In genomic region chr1:8004113-8004802, GRCh38 we compare ENCODE assay signal across 9 cellular contexts. TPM values are rescaled to one million over a fixed set of nuclear protein-coding genes. Genes with fewer than 3 reads are reported as not detected.
DNase-seq lines count a peak whose midpoint lies in the region; ATAC-seq and TF ChIP-seq lines count a peak whose summit lies in the region.
"Had no signal": no experiment of that assay in that cellular context is flagged by ENCODE, and none has a peak within 500 bp of the region (broad histone marks: within the 10 kb centered on the region; RNA-seq: fewer than 3 reads in every experiment).

No MANE protein-coding gene starts in this region.

- H3F3A ChIP-seq in smooth muscle cell (ENCODE audit: low read depth), result peaks cover 42% of the 10 kb centered on the region

- H3K9me3 ChIP-seq in HUES48 (ENCODE audit: control insufficient read depth, insufficient read depth, low read length) (no peaks in the 10 kb centered on the region), body of pancreas (no peaks in the 10 kb centered on the region), smooth muscle cell (replicated peaks; ENCODE audit: low read depth) (no peaks in the 10 kb centered on the region)

- no peak overlapping the region for H3K9ac ChIP-seq in HUES48 (ENCODE audit: low read depth, low read length)
- H3K9ac ChIP-seq in smooth muscle cell (ENCODE audit: low read depth), result peak overlapping the region; percentile 56

- no peaks in the 10 kb centered on the region for H3K9me3 Mint-ChIP-seq in immature natural killer cell

- H3K27ac ChIP-seq in HUES48 (ENCODE audit: low read depth, low read length) (peak overlapping the region; percentile 80), body of pancreas (peak overlapping the region; percentile 47 to 78 (median 71)), smooth muscle cell (ENCODE audit: low read depth) (peak overlapping the region; percentile 92)

- 61 to 66% methylated on average over 17 to 18 of the region's 18 CpGs for WGBS in body of pancreas, 2 donors
- WGBS in smooth muscle cell (ENCODE audit: low lambda C conversion rate), result 42% methylated on average over 18 of the region's 18 CpGs

- peaks cover 24% of the 10 kb centered on the region for H3K4me1 ChIP-seq in HUES48 (ENCODE audit: control insufficient read depth, insufficient read depth, low read length)
- H3K4me1 ChIP-seq in body of pancreas, result peaks cover 27% of the 10 kb centered on the region
- H3K4me1 ChIP-seq in smooth muscle cell (ENCODE audit: low read depth), result no peaks in the 10 kb centered on the region

- H3K4me3 Mint-ChIP-seq in immature natural killer cell, result no peak overlapping the region

- no peaks in the 10 kb centered on the region for H3K27me3 Mint-ChIP-seq in immature natural killer cell (ENCODE audit: low read depth in 3 of 3)

- H3K4me1 Mint-ChIP-seq in immature natural killer cell, result no peaks in the 10 kb centered on the region

- no peak overlapping the region for H3K27ac Mint-ChIP-seq in immature natural killer cell

- peak overlapping the region; percentile 6; the same call in 1 of the 2 replicates for H3K4me3 ChIP-seq in HUES48 (ENCODE audit: low read depth, low read length)
- no peak overlapping the region for H3K4me3 ChIP-seq in body of pancreas
- H3K4me3 ChIP-seq in smooth muscle cell, result no peak overlapping the region

- no peak for TF ChIP-seq CTCF in body of pancreas (IDR thresholded peaks at IDR 0.05)
- TF ChIP-seq CTCF in smooth muscle cell (IDR thresholded peaks at IDR 0.05; ENCODE audit: borderline replicate concordance, insufficient read depth, poor library complexity, severe bottlenecking), result no peak

- H3K79me2 ChIP-seq in smooth muscle cell (ENCODE audit: low read depth), result no peaks in the 10 kb centered on the region

- intact Hi-C loops in body of pancreas (cut with DNase I), result no loop called here

- DNase-seq in body of pancreas (peak in 3 of 4 donors; percentile 38 to 48 (median 43)), iris pigment epithelial cell (ENCODE audit: low read depth) (peak; percentile 43), smooth muscle cell (lab: John Stamatoyannopoulos, UW; ENCODE audit: unreplicated experiment) (no peak), cerebellar nuclear complex (lab: John Stamatoyannopoulos, UW) (no peak), immature natural killer cell (no peak)
- no peak for DNase-seq in activated CD4-positive, alpha-beta T cell treated with anti-CD3 and anti-CD28 coated beads for 48 hours
- DNase-seq: effector memory CD4-positive, alpha-beta T cell had no signal

- H3K36me3 Mint-ChIP-seq in immature natural killer cell, result peaks cover 4 to 30% (median 25%) of the 10 kb centered on the region in 3 donors

- peaks cover 36% of the 10 kb centered on the region for H4K20me1 ChIP-seq in smooth muscle cell (ENCODE audit: low read depth)

- no peak overlapping the region for H2AFZ ChIP-seq in smooth muscle cell (ENCODE audit: low read depth)

- ATAC-seq in body of pancreas (peak; percentile 10), HG02571 (IDR thresholded peaks at IDR 0.05; ENCODE audit: unreplicated experiment) (no peak)

- no peaks in the 10 kb centered on the region for H3K36me3 ChIP-seq in HUES48 (ENCODE audit: control insufficient read depth, insufficient read depth, low read length)
- H3K36me3 ChIP-seq in body of pancreas (replicated peaks in 1 of 2; ENCODE audit: insufficient read depth in 1 of 2, low read depth in 2 of 2), result peaks cover 0 to 2% of the 10 kb centered on the region in 2 donors
- H3K36me3 ChIP-seq in smooth muscle cell (ENCODE audit: low read depth), result no peaks in the 10 kb centered on the region

- no peak for TF ChIP-seq POLR2A in body of pancreas (IDR thresholded peaks at IDR 0.05)

- H3K4me2 ChIP-seq in smooth muscle cell, result peak overlapping the region; percentile 66

- H3K27me3 ChIP-seq in HUES48 (ENCODE audit: control insufficient read depth, insufficient read depth, low read length), result no peaks in the 10 kb centered on the region
- no peaks in the 10 kb centered on the region for H3K27me3 ChIP-seq in body of pancreas
- H3K27me3 ChIP-seq in smooth muscle cell (ENCODE audit: low read depth), result no peaks in the 10 kb centered on the region

RNA-seq across cellular contexts. Expression of gene ERRFI1, which starts 21.9 kb away (rescaled TPM):
- total RNA-seq in body of pancreas (100 to 1,000 TPM; 127 to 273 TPM), smooth muscle cell (172 and 184 TPM in 2 replicates)
- polyA plus RNA-seq in smooth muscle cell (81.6 and 90.9 TPM in 2 replicates), immature natural killer cell (1 to 10 TPM in 1 of 3 donors, under 1 TPM in 1, not detected in 1; 0.33 to 1.1 TPM)

RNA-seq across cellular contexts. Expression of gene PARK7, which starts 42.7 kb away (rescaled TPM):
- total RNA-seq in body of pancreas, result 100 to 1,000 TPM in 1 of 2 donors, 10 to 100 TPM in 1; 88.3 to 110 TPM
- 177 and 179 TPM in 2 replicates for total RNA-seq in smooth muscle cell
- 434 and 461 TPM in 2 replicates for polyA plus RNA-seq in smooth muscle cell
- 100 to 1,000 TPM; 400 to 579 (median 427) TPM for polyA plus RNA-seq in immature natural killer cell

Comparison
In these comparisons a context has a peak if more than half of its experiments do, and no peak if none do; other contexts are left out.
1. DNase-seq: peak in body of pancreas (3 of 4) and iris pigment epithelial cell (single experiment); none in smooth muscle cell (single experiment), activated CD4-positive, alpha-beta T cell treated with anti-CD3 and anti-CD28 coated beads for 48 hours (single experiment), cerebellar nuclear complex (0 of 2) and immature natural killer cell (0 of 3).
2. Peak in every context shown above with its lines, with median percentiles within 50 percentile points of each other: H3K27ac ChIP-seq.